6 cellular contexts compared by ENCODE assay signal in genomic region chr2:21441442-21441841, GRCh38.
"Had no signal": no experiment of that assay in that cellular context is flagged by ENCODE, and none has a peak within 500 bp of the region (broad histone marks: within the 10 kb centered on the region; RNA-seq: fewer than 3 reads in every experiment).

No MANE protein-coding gene starts in this region.

- H3K4me3 ChIP-seq: K562 had no signal

- DNase-seq: GOT3, H9, HCEC 1CT, KG1 had no signal

- ATAC-seq: HepG2, K562 had no signal

- H3K4me3 Mint-ChIP-seq: H9 had no signal

- H3K9me3 Mint-ChIP-seq: H9 had no signal
